Comparison of ENCODE assay signal across 17 cellular contexts in the genomic region with DNA sequence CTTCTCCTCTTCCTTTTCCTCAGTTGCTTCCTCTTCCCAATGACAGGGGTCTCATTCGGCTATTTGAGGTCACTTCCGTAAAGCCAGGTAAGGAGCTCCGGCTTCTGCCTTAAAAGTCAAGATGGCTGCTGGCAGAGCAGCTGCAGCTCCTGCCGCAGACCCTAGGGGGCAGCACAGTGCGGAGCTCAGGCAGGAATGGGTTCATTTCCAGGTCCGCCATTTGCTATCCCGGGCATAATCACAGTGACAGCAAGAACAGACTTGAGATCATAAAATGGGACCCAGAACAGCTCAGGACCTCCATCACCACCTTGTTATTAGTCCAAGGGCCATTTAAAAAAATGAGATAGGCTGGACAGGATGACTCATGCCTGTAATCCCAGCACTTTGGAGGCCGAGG.
DNase-seq lines count a peak whose midpoint lies in the region; ATAC-seq, FAIRE-seq and TF ChIP-seq lines count a peak whose summit lies in the region.
"Had no signal": no experiment of that assay in that cellular context is flagged by ENCODE, and none has a peak within 500 bp of the region (broad histone marks: within the 10 kb centered on the region; RNA-seq: fewer than 3 reads in every experiment).

No MANE protein-coding gene starts in this region.

- no peak for ATAC-seq in left lobe of liver
- ATAC-seq: natural killer cell; stimulated activated naive CD8-positive, alpha-beta T cell treated with anti-CD3 and anti-CD28 coated beads, Interleukin-15, amount 100 ng/mL, for 72 hours had no signal

- TF ChIP-seq CTCF in BE2C (IDR thresholded peaks at IDR 0.05; ENCODE audit: low read depth, low read length) (0 out of 2 replicates have a peak, but pooled peaks have one; percentile 17), GM12873 (IDR thresholded peaks at IDR 0.05; ENCODE audit: insufficient read depth, low read depth, low read length, missing control alignments) (peak; percentile 33), OCI-LY3 (IDR thresholded peaks at IDR 0.05; ENCODE audit: low read depth, low read length) (peak; percentile 13), glutamatergic neuron (IDR thresholded peaks at IDR 0.05; ENCODE audit: partially characterized antibody, unreplicated experiment) (peak; percentile 29)

- no peaks in the 10 kb centered on the region for H3K79me2 ChIP-seq in OCI-LY3 (ENCODE audit: low read length)

- H3K4me3 ChIP-seq in BE2C (ENCODE audit: low read depth, low read length), result no peak overlapping the region
- H3K4me3 ChIP-seq in OCI-LY3 (ENCODE audit: low read length), result no peak overlapping the region
- H3K4me3 ChIP-seq: adrenal gland had no signal

- no peak overlapping the region for H3K27ac Mint-ChIP-seq in glutamatergic neuron (ENCODE audit: unreplicated experiment)
- H3K27ac Mint-ChIP-seq: natural killer cell; stimulated activated naive CD8-positive, alpha-beta T cell treated with anti-CD3 and anti-CD28 coated beads, Interleukin-15, amount 100 ng/mL, for 72 hours had no signal

- no peak overlapping the region for H2AFZ ChIP-seq in OCI-LY3 (ENCODE audit: low read depth, low read length)

- H3K36me3 Mint-ChIP-seq in glutamatergic neuron (ENCODE audit: unreplicated experiment), result no peaks in the 10 kb centered on the region

- no peak for FAIRE-seq in GM12892 (lab: Jason Lieb, UNC)
- FAIRE-seq: frontal cortex, RCC 7860 had no signal

- H3K36me3 ChIP-seq in BE2C, result no peaks in the 10 kb centered on the region
- H3K36me3 ChIP-seq in OCI-LY3 (replicated peaks; ENCODE audit: low read depth, low read length), result no peaks in the 10 kb centered on the region
- H3K36me3 ChIP-seq: adrenal gland had no signal

- H3K9me3 Mint-ChIP-seq in glutamatergic neuron (ENCODE audit: unreplicated experiment), result peaks cover 1% of the 10 kb centered on the region

- peaks cover 2% of the 10 kb centered on the region for H3K27me3 Mint-ChIP-seq in glutamatergic neuron (ENCODE audit: unreplicated experiment)
- H3K27me3 Mint-ChIP-seq: stimulated activated naive CD8-positive, alpha-beta T cell treated with anti-CD3 and anti-CD28 coated beads, Interleukin-15, amount 100 ng/mL, for 72 hours had no signal

- no peaks in the 10 kb centered on the region for H4K20me1 ChIP-seq in OCI-LY3 (ENCODE audit: insufficient read depth, low read length)

- no peak overlapping the region for H3K9ac ChIP-seq in OCI-LY3 (ENCODE audit: low read length)

- no peak overlapping the region for H3K4me3 Mint-ChIP-seq in glutamatergic neuron (ENCODE audit: unreplicated experiment)
- H3K4me3 Mint-ChIP-seq: natural killer cell; stimulated activated naive CD8-positive, alpha-beta T cell treated with anti-CD3 and anti-CD28 coated beads, Interleukin-15, amount 100 ng/mL, for 72 hours had no signal

- H3K4me1 ChIP-seq in BE2C, result no peaks in the 10 kb centered on the region
- H3K4me1 ChIP-seq in OCI-LY3 (ENCODE audit: low read length), result no peaks in the 10 kb centered on the region
- H3K4me1 ChIP-seq: adrenal gland had no signal

- H3K27me3 ChIP-seq in BE2C (no peaks in the 10 kb centered on the region), OCI-LY3 (ENCODE audit: low read depth, low read length) (no peaks in the 10 kb centered on the region)
- H3K27me3 ChIP-seq: adrenal gland had no signal

- H3K27ac ChIP-seq in OCI-LY3 (ENCODE audit: low read length), result no peak overlapping the region
- H3K27ac ChIP-seq: adrenal gland had no signal

- no peaks in the 10 kb centered on the region for H3K4me1 Mint-ChIP-seq in glutamatergic neuron (ENCODE audit: low read depth, unreplicated experiment)
- H3K4me1 Mint-ChIP-seq: natural killer cell; stimulated activated naive CD8-positive, alpha-beta T cell treated with anti-CD3 and anti-CD28 coated beads, Interleukin-15, amount 100 ng/mL, for 72 hours had no signal

- no peak overlapping the region for H3K4me2 ChIP-seq in OCI-LY3 (ENCODE audit: low read length)

- TF ChIP-seq POLR2A in GM12892 (IDR thresholded peaks at IDR 0.05; ENCODE audit: low read depth, low read length), result no peak

- H3K9me3 ChIP-seq in BE2C (no peaks in the 10 kb centered on the region), OCI-LY3 (ENCODE audit: insufficient read depth, low read length) (no peaks in the 10 kb centered on the region)
- H3K9me3 ChIP-seq: adrenal gland had no signal

- DNase-seq in BE2C (no peak), glutamatergic neuron (no peak), GM12892 (ENCODE audit: insufficient read length) (no peak), left lobe of liver (ENCODE audit: low spot score) (no peak), NCI-H526 (lab: John Stamatoyannopoulos, UW) (no peak)
- no peak for DNase-seq in activated CD4-positive, alpha-beta T cell treated with anti-CD3 and anti-CD28 coated beads for 4 hours
- DNase-seq: adrenal gland; mammary epithelial cell; natural killer cell; NCI-H1092; NCI-H446; stimulated activated naive CD8-positive, alpha-beta T cell treated with anti-CD3 and anti-CD28 coated beads, Interleukin-15, amount 100 ng/mL, for 72 hours; SW 1271 had no signal
